In the genomic region with DNA sequence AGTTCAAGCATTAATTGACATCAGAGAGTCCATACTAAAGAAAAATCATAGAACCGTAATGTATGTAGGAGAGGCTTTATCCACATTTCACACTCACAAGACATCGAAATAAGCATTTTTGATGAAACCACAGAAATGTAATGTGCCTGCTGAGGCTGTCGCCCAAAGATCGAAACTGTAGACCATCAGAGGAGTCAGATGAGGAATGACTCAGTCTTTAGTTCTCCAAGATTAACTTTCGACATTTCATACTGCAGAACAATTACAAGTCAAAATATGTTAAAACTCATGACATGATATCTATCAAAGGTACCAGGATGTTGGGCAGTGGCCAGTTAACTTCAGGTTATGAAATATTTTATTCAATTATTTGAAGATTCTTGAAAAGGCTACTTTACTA, we compare ENCODE assay signal across 20 cellular contexts.
DNase-seq lines count a peak whose midpoint lies in the region; ATAC-seq and TF ChIP-seq lines count a peak whose summit lies in the region.
"Had no signal": no experiment of that assay in that cellular context is flagged by ENCODE, and none has a peak within 500 bp of the region (broad histone marks: within the 10 kb centered on the region; RNA-seq: fewer than 3 reads in every experiment).

No MANE protein-coding gene starts in this region.

- H3K27me3 Mint-ChIP-seq in chondrocyte (ENCODE audit: low read depth): no peaks in the 10 kb centered on the region

- H3K36me3 ChIP-seq in osteoblast (ENCODE audit: insufficient read depth, low read length): peaks cover 5% of the 10 kb centered on the region

- peak overlapping the region; percentile 37 for H3K27ac Mint-ChIP-seq in chondrocyte (ENCODE audit: unreplicated experiment)
- H3K27ac Mint-ChIP-seq: activated CD4-positive, alpha-beta memory T cell treated with anti-CD3 and anti-CD28 coated beads for 36 hours; activated naive CD4-positive, alpha-beta T cell treated with anti-CD3 and anti-CD28 coated beads, Interleukin-2, amount 50 U/mL, for 24 hours; stimulated activated naive CD8-positive, alpha-beta T cell treated with anti-CD3 and anti-CD28 coated beads, Interleukin-15, Interleukin-2, amounts not matched to agents 100 ng/mL and 50 ng/mL, for 24 hours had no signal

- TF ChIP-seq CTCF in chondrocyte (IDR thresholded peaks at IDR 0.05) (no peak), osteoblast (IDR thresholded peaks at IDR 0.05; ENCODE audit: extremely low read depth, low read depth, low read length) (no peak)

- H3K79me2 ChIP-seq in osteoblast (ENCODE audit: insufficient read depth, low read length): peaks cover 27% of the 10 kb centered on the region

- H3K27ac ChIP-seq in osteoblast (ENCODE audit: low read depth, low read length): peak overlapping the region; percentile 64
- H3K27ac ChIP-seq: RWPE1, VCaP had no signal

- peak overlapping the region; percentile 10 for H3K4me3 ChIP-seq in osteoblast (ENCODE audit: insufficient read depth, low read length)
- H3K4me3 ChIP-seq: upper lobe of left lung had no signal

- no peaks in the 10 kb centered on the region for H3K9me3 ChIP-seq in osteoblast (ENCODE audit: low read depth, low read length)
- H3K9me3 ChIP-seq: upper lobe of left lung had no signal

- no peak for ATAC-seq in HG02623 (IDR thresholded peaks at IDR 0.05; ENCODE audit: unreplicated experiment)
- ATAC-seq: sciatic nerve had no signal

- H4K20me1 ChIP-seq in osteoblast (ENCODE audit: insufficient read depth, low read length): peaks cover 3% of the 10 kb centered on the region

- DNase-seq in GM03348 (ENCODE audit: low spot score) (peak; percentile 50), NCI-H226 (peak; percentile 79), chondrocyte (ENCODE audit: low spot score) (no peak), osteoblast (ENCODE audit: insufficient read length, low spot score, missing footprints) (peak; percentile 88), mucosa of gallbladder (ENCODE audit: low spot score) (no peak)
- no peak for DNase-seq in activated T-cell treated with anti-CD3 and anti-CD28 coated beads, Interleukin-2, amount 50 U/mL, for 1 hour
- DNase-seq: activated CD4-positive, alpha-beta memory T cell treated with anti-CD3 and anti-CD28 coated beads for 36 hours; AML-193; dermis blood vessel endothelial cell; glutamatergic neuron; KBM-7; NCI-H1417; stimulated activated CD4-positive, alpha-beta T cell treated with anti-CD3 and anti-CD28 coated beads, Interleukin-1b, Interleukin-23, amount 100 ng/mL, for 48 hours; upper lobe of left lung had no signal

- peaks cover 20% of the 10 kb centered on the region for H3K4me1 ChIP-seq in osteoblast (ENCODE audit: insufficient read depth, low read length)

- H3K4me1 Mint-ChIP-seq in chondrocyte (ENCODE audit: low read depth): peaks cover 40% of the 10 kb centered on the region
- H3K4me1 Mint-ChIP-seq: activated naive CD4-positive, alpha-beta T cell treated with anti-CD3 and anti-CD28 coated beads, Interleukin-2, amount 50 U/mL, for 24 hours had no signal

- peak overlapping the region; percentile 40 for H3K4me2 ChIP-seq in osteoblast (ENCODE audit: insufficient read depth, low read length)

- no peak overlapping the region for H3K4me3 Mint-ChIP-seq in chondrocyte (ENCODE audit: unreplicated experiment)
- H3K4me3 Mint-ChIP-seq: activated CD4-positive, alpha-beta memory T cell treated with anti-CD3 and anti-CD28 coated beads for 36 hours; activated naive CD4-positive, alpha-beta T cell treated with anti-CD3 and anti-CD28 coated beads, Interleukin-2, amount 50 U/mL, for 24 hours; stimulated activated naive CD8-positive, alpha-beta T cell treated with anti-CD3 and anti-CD28 coated beads, Interleukin-15, Interleukin-2, amounts not matched to agents 100 ng/mL and 50 ng/mL, for 24 hours had no signal

- no peak overlapping the region for H2AFZ ChIP-seq in osteoblast (ENCODE audit: low read length)

- peaks cover 9% of the 10 kb centered on the region for H3K9me3 Mint-ChIP-seq in chondrocyte (ENCODE audit: low read depth)
- H3K9me3 Mint-ChIP-seq: activated naive CD4-positive, alpha-beta T cell treated with anti-CD3 and anti-CD28 coated beads, Interleukin-2, amount 50 U/mL, for 24 hours had no signal

- H3K36me3 Mint-ChIP-seq in chondrocyte (ENCODE audit: low read depth): peaks cover 11% of the 10 kb centered on the region
- H3K36me3 Mint-ChIP-seq: activated naive CD4-positive, alpha-beta T cell treated with anti-CD3 and anti-CD28 coated beads, Interleukin-2, amount 50 U/mL, for 24 hours had no signal

- no peaks in the 10 kb centered on the region for H3K27me3 ChIP-seq in osteoblast (ENCODE audit: insufficient read depth, low read length)
- H3K27me3 ChIP-seq: upper lobe of left lung had no signal

Comparison
In these comparisons a context has a peak if more than half of its experiments do, and no peak if none do; other contexts are left out.
1. DNase-seq: peak in GM03348 (single experiment), NCI-H226 (single experiment) and osteoblast (single experiment); none in chondrocyte (single experiment), activated T-cell treated with anti-CD3 and anti-CD28 coated beads, Interleukin-2, amount 50 U/mL, for 1 hour (single experiment) and mucosa of gallbladder (single experiment).